In the genomic region with DNA sequence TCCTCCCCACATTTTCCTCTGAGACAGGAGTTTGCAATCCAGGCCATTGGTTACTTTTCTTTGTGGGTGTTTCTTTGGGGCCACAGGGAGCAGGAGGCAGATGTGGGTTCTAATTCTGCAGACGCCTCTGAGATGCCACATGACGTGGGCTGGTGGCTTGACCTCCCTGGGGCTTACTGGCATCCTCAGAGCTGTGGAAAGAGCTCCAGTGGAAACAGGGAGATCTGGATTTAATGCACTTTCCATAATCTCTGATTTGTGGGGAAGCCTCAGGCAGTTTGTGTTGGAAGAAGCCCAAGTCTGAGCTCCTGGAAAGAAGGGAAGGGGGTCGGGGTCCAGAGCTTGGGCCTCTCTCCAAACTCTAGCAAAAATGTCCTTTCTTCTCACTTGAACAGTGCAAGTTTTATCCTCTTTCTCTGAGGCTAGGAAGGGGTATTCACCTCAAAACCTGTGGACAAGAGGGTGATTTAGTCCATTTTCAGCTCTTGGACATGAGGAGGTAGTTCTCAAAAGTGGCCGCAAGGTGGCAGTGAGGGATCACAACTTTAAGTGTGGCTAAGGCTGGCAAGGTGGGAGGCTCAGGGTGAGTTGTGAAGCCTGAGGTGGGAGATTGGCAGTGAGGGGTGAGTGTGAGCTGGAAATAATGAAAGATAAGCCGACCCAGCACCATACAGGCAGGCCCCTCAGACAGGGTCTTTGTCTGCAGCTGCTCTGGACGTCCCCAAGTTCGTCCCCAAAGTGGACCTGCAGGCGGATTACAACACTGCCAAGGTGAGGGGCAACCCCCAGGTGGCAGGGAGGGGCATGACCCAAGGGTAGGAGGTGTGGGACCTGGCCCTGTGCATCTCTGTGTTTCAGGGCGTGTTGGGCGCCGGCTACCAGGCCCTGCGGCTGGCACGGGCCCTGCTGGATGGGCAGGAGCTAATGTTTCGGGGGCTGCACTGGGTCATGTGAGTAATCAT, we compare ENCODE assay signal across 8 cellular contexts. TPM values are rescaled to one million over a fixed set of nuclear protein-coding genes. Genes with fewer than 3 reads are reported as not detected.
DNase-seq lines count a peak whose midpoint lies in the region; ATAC-seq lines count a peak whose summit lies in the region.

No MANE protein-coding gene starts in this region.

- WGBS in GM23248 (ENCODE audit: low coverage in 1 of 2, low lambda C conversion rate in 2 of 2, missing lambda C conversion rate in 2 of 2), 2 experiments: 75 to 76% methylated on average over 14 of the region's 14 CpGs

- H2AFZ ChIP-seq in GM23248: no peak overlapping the region

- H3K79me2 ChIP-seq in GM23248 (ENCODE audit: insufficient read depth): no peaks in the 10 kb centered on the region

- H3F3A ChIP-seq in GM23248 (ENCODE audit: insufficient read depth): no peaks in the 10 kb centered on the region

- in situ Hi-C loops in GM23248 (cut with MboI): no loop called here

- H3K9me3 ChIP-seq in GM23248 (ENCODE audit: low read depth): no peaks in the 10 kb centered on the region

- DNase-seq in AML-193 (lab: John Stamatoyannopoulos, UW) (peak; percentile 40 to 63), GM23248 (peak; percentile 80), NCI-H345 (lab: John Stamatoyannopoulos, UW) (peak; percentile 56), left colon (peak in 1 of 2 donors; percentile 83)
- peak; percentile 68 for DNase-seq in activated CD4-positive, CD25-positive, alpha-beta regulatory T cell treated with anti-CD3 and anti-CD28 coated beads, Interleukin-2, amount 50 U/mL, for 72 hours
- DNase-seq in central memory CD4-positive, alpha-beta T cell: peak; percentile 46
- peak in 2 of 3 donors; percentile 39 to 63 for DNase-seq in stimulated activated CD4-positive, alpha-beta T cell treated with anti-CD3 and anti-CD28 coated beads, TNF-alpha, amount 100 ng/mL, for 48 hours (ENCODE audit: low read depth in 3 of 3)

- H4K20me1 ChIP-seq in GM23248 (ENCODE audit: insufficient read depth): no peaks in the 10 kb centered on the region

- no peak overlapping the region for H3K4me2 ChIP-seq in GM23248 (ENCODE audit: unreplicated experiment)

- no peak overlapping the region for H3K27ac ChIP-seq in GM23248

- ATAC-seq in left colon (peak; percentile 75), HG02588 (IDR thresholded peaks at IDR 0.05; ENCODE audit: unreplicated experiment) (no peak)

- H3K9ac ChIP-seq in GM23248: no peak overlapping the region

- intact Hi-C loops in left colon (cut with DNase I, micrococcal nuclease): loop anchor here in 1 of 2 donors (10.0 kb wide), 1 partner anchor 105 kb away; no protein-coding TSS in a partner anchor

- no peak overlapping the region for H3K4me3 ChIP-seq in GM23248

- H3K9me2 ChIP-seq in GM23248 (ENCODE audit: insufficient read depth): no peaks in the 10 kb centered on the region

- H3K27me3 ChIP-seq in GM23248 (replicated peaks; ENCODE audit: insufficient read depth): no peaks in the 10 kb centered on the region

- peaks cover 9% of the 10 kb centered on the region; the same call in 1 of the 2 replicates for H3K36me3 ChIP-seq in GM23248 (ENCODE audit: low read depth)

- peaks cover 9% of the 10 kb centered on the region; the same call in 1 of the 2 replicates for H3K4me1 ChIP-seq in GM23248 (ENCODE audit: insufficient read depth)

RNA-seq across cellular contexts. Expression of gene IKBKE, which starts 9.2 kb away (rescaled TPM):
- total RNA-seq in GM23248 (2014; rRNA removed; shearing (Covaris generic)): 12.5 and 17.7 TPM in 2 replicates
- 13.4 and 14.5 TPM in 2 replicates for polyA plus RNA-seq in GM23248 (2016; fragmentation: Nextera tagmentation; extraction: Ambion mirVana)
- 10 to 100 TPM; 18.2 to 19.8 TPM for total RNA-seq in left colon

RNA-seq across cellular contexts. Expression of gene RASSF5, which starts 27.9 kb away (rescaled TPM):
- total RNA-seq in GM23248 (2014; rRNA removed; shearing (Covaris generic)): 0.22 and 0.89 TPM in 2 replicates
- polyA plus RNA-seq in GM23248 (2016; fragmentation: Nextera tagmentation; extraction: Ambion mirVana): 0.28 and 0.48 TPM in 2 replicates
- total RNA-seq in left colon: 1 to 10 TPM; 3.3 to 7.7 TPM
